In genomic region chr4:55458611-55459010, GRCh38 we compare ENCODE assay signal across 27 cellular contexts.
DNase-seq lines count a peak whose midpoint lies in the region; ATAC-seq, FAIRE-seq and TF ChIP-seq lines count a peak whose summit lies in the region.
"Had no signal": no experiment of that assay in that cellular context is flagged by ENCODE, and none has a peak within 500 bp of the region (broad histone marks: within the 10 kb centered on the region; RNA-seq: fewer than 3 reads in every experiment).

No MANE protein-coding gene starts in this region.

- H3K9ac ChIP-seq in GM23248 (peak overlapping the region; percentile 28; the same call in 1 of the 2 replicates), SK-N-SH (peak overlapping the region; percentile 43; the same call in 1 of the 2 replicates)

- TF ChIP-seq POLR2A in gastroesophageal sphincter (IDR thresholded peaks at IDR 0.05): no peak

- H3K27ac ChIP-seq in GM23248: peak overlapping the region; percentile 31
- peak overlapping the region in 1 of 2 experiments; percentile 55; a peak in 3 of 4 replicates for H3K27ac ChIP-seq in SK-N-SH (ENCODE audit: low read depth in 2 of 2, low read length in 1 of 2)
- no peak overlapping the region for H3K27ac ChIP-seq in gastroesophageal sphincter
- H3K27ac ChIP-seq: ovary, right atrium auricular region, tibial nerve had no signal

- H3K36me3 Mint-ChIP-seq in activated CD4-positive, alpha-beta memory T cell treated with anti-CD3 and anti-CD28 coated beads for 36 hours: peaks cover 5% of the 10 kb centered on the region

- H3K4me1 Mint-ChIP-seq in activated CD4-positive, alpha-beta memory T cell treated with anti-CD3 and anti-CD28 coated beads for 36 hours (ENCODE audit: low read depth): no peaks in the 10 kb centered on the region
- H3K4me1 Mint-ChIP-seq: brain, nephron progenitor cell had no signal

- DNase-seq in GM23248: peak; percentile 57
- no peak for DNase-seq in SK-N-SH
- peak; percentile 51 for DNase-seq in epithelial cell of esophagus (ENCODE audit: low read depth)
- no peak for DNase-seq in urothelium cell line (ENCODE audit: low spot score)
- DNase-seq in anterior cingulate cortex (lab: John Stamatoyannopoulos, UW): no peak
- DNase-seq in activated CD4-positive, alpha-beta memory T cell treated with anti-CD3 and anti-CD28 coated beads for 36 hours: no peak
- DNase-seq: activated gamma-delta T cell; activated T-cell treated with anti-CD3 and anti-CD28 coated beads, Interleukin-2, amount 50 U/mL, for 1 hour; foreskin melanocyte; H7; KBM-7; NCI-H1436; NCI-H446; NCI-H774; nephron progenitor cell; ovary; RPMI8226; stimulated activated CD4-positive, alpha-beta T cell treated with anti-CD3 and anti-CD28 coated beads, Interleukin-2, amount 100 ng/mL, for 48 hours had no signal

- H3K9me3 ChIP-seq in GM23248 (ENCODE audit: low read depth): no peaks in the 10 kb centered on the region
- H3K9me3 ChIP-seq in SK-N-SH: no peaks in the 10 kb centered on the region
- H3K9me3 ChIP-seq in gastroesophageal sphincter: no peaks in the 10 kb centered on the region
- H3K9me3 ChIP-seq: MG63, ovary, right atrium auricular region, tibial nerve had no signal

- intact Hi-C loops in activated CD4-positive, alpha-beta memory T cell treated with anti-CD3 and anti-CD28 coated beads for 36 hours (cut with micrococcal nuclease): no loop called here

- no peak overlapping the region for H2AFZ ChIP-seq in GM23248
- no peak overlapping the region for H2AFZ ChIP-seq in SK-N-SH (ENCODE audit: low read depth)

- no peak overlapping the region for H3K4me3 Mint-ChIP-seq in activated CD4-positive, alpha-beta memory T cell treated with anti-CD3 and anti-CD28 coated beads for 36 hours
- H3K4me3 Mint-ChIP-seq: brain; nephron progenitor cell; T-helper 2 cell treated with Interferon-gamma antibody and Interleukin-4, amounts not matched to agents 5 μg/mL and 100 μg/mL, for 36 hours had no signal

- ATAC-seq in gastroesophageal sphincter: no peak

- H3K9me2 ChIP-seq in GM23248 (ENCODE audit: insufficient read depth) (no peaks in the 10 kb centered on the region), SK-N-SH (no peaks in the 10 kb centered on the region)

- H3K27me3 Mint-ChIP-seq in activated CD4-positive, alpha-beta memory T cell treated with anti-CD3 and anti-CD28 coated beads for 36 hours: no peaks in the 10 kb centered on the region
- H3K27me3 Mint-ChIP-seq: brain had no signal

- H3K36me3 ChIP-seq in GM23248 (ENCODE audit: low read depth): no peaks in the 10 kb centered on the region
- peaks cover 7 to 24% of the 10 kb centered on the region in 2 experiments for H3K36me3 ChIP-seq in SK-N-SH (replicated peaks in 1 of 2; ENCODE audit: control insufficient read depth in 1 of 2, insufficient read depth in 2 of 2, low read length in 1 of 2)
- H3K36me3 ChIP-seq in gastroesophageal sphincter: peaks cover 0 to 48% of the 10 kb centered on the region in 2 donors
- H3K36me3 ChIP-seq: MG63, ovary had no signal

- CTCF ChIA-PET in SK-N-SH (lab: Yijun Ruan, JAX): no interaction called here
- CTCF ChIA-PET in activated CD4-positive, alpha-beta memory T cell treated with anti-CD3 and anti-CD28 coated beads for 36 hours (lab: Charles Lee): no interaction called here

- in situ Hi-C loops in GM23248 (cut with MboI): no loop called here

- peak overlapping the region; percentile 56 for H3K4me3 ChIP-seq in GM23248
- no peak overlapping the region for H3K4me3 ChIP-seq in SK-N-SH (ENCODE audit: low read depth in 2 of 2, low read length in 1 of 2)
- no peak overlapping the region for H3K4me3 ChIP-seq in epithelial cell of esophagus (ENCODE audit: low read length)
- no peak overlapping the region for H3K4me3 ChIP-seq in gastroesophageal sphincter
- H3K4me3 ChIP-seq: lung, MG63, ovary, right atrium auricular region, tibial nerve had no signal

- WGBS in GM23248 (ENCODE audit: low coverage in 1 of 2, low lambda C conversion rate in 2 of 2, missing lambda C conversion rate in 2 of 2), 2 experiments: 13 to 37% methylated on average over 2 of the region's 2 CpGs
- WGBS in SK-N-SH (ENCODE audit: low lambda C conversion rate): 36% methylated on average over 2 of the region's 2 CpGs
- WGBS in gastroesophageal sphincter (ENCODE audit: low coverage in 1 of 2), 2 donors: 50% methylated on average over 1 to 2 of the region's 2 CpGs

- H3K4me1 ChIP-seq in GM23248 (ENCODE audit: insufficient read depth) (peaks cover 17% of the 10 kb centered on the region), SK-N-SH (ENCODE audit: control insufficient read depth in 1 of 2, insufficient read depth in 2 of 2, low read depth in 1 of 2, low read length in 1 of 2) (peaks cover 0 to 5% of the 10 kb centered on the region in 2 experiments; a peak in 2 of 4 replicates), gastroesophageal sphincter (no peaks in the 10 kb centered on the region)
- H3K4me1 ChIP-seq: right atrium auricular region, tibial nerve had no signal

- TF ChIP-seq RAD21 in SK-N-SH (IDR thresholded peaks at IDR 0.05; ENCODE audit: low read length): no peak

- TF ChIP-seq EP300 in SK-N-SH (IDR thresholded peaks at IDR 0.05; ENCODE audit: borderline replicate concordance in 1 of 2, low read depth in 1 of 2, low read length in 1 of 2): no peak
- no peak for TF ChIP-seq EP300 in gastroesophageal sphincter (IDR thresholded peaks at IDR 0.05)

- H3K9me3 Mint-ChIP-seq in activated CD4-positive, alpha-beta memory T cell treated with anti-CD3 and anti-CD28 coated beads for 36 hours: no peaks in the 10 kb centered on the region
- H3K9me3 Mint-ChIP-seq: brain; nephron progenitor cell; T-helper 2 cell treated with Interferon-gamma antibody and Interleukin-4, amounts not matched to agents 5 μg/mL and 100 μg/mL, for 36 hours had no signal

- H3K79me2 ChIP-seq in GM23248 (ENCODE audit: insufficient read depth): no peaks in the 10 kb centered on the region
- no peaks in the 10 kb centered on the region for H3K79me2 ChIP-seq in SK-N-SH (ENCODE audit: insufficient read depth)

- no peaks in the 10 kb centered on the region for H4K20me1 ChIP-seq in GM23248 (ENCODE audit: insufficient read depth)
- H4K20me1 ChIP-seq in SK-N-SH (ENCODE audit: insufficient read depth): no peaks in the 10 kb centered on the region

- H3F3A ChIP-seq in GM23248 (ENCODE audit: insufficient read depth) (peaks cover 23% of the 10 kb centered on the region), SK-N-SH (replicated peaks; ENCODE audit: insufficient read depth) (peaks cover 11% of the 10 kb centered on the region)

- H3K27me3 ChIP-seq in GM23248 (replicated peaks; ENCODE audit: insufficient read depth) (no peaks in the 10 kb centered on the region), SK-N-SH (ENCODE audit: insufficient read depth) (no peaks in the 10 kb centered on the region), gastroesophageal sphincter (no peaks in the 10 kb centered on the region)
- H3K27me3 ChIP-seq: MG63, ovary, right atrium auricular region, tibial nerve had no signal

- H3K4me2 ChIP-seq in GM23248 (ENCODE audit: unreplicated experiment) (peak overlapping the region; percentile 78), SK-N-SH (peak overlapping the region; percentile 19; the same call in 1 of the 2 replicates)

- POLR2A ChIA-PET in SK-N-SH (lab: Yijun Ruan, JAX): no interaction called here
- POLR2A ChIA-PET in activated CD4-positive, alpha-beta memory T cell treated with anti-CD3 and anti-CD28 coated beads for 36 hours (lab: Charles Lee): no interaction called here

- H3K27ac Mint-ChIP-seq in activated CD4-positive, alpha-beta memory T cell treated with anti-CD3 and anti-CD28 coated beads for 36 hours: no peak overlapping the region
- H3K27ac Mint-ChIP-seq: brain; nephron progenitor cell; T-helper 2 cell treated with Interferon-gamma antibody and Interleukin-4, amounts not matched to agents 5 μg/mL and 100 μg/mL, for 36 hours had no signal

- peak; percentile 74 for FAIRE-seq in urothelium cell line (lab: Jason Lieb, UNC)
- FAIRE-seq: D721Med, HTR-8/SVneo had no signal

- TF ChIP-seq CTCF in SK-N-SH (IDR thresholded peaks at IDR 0.05) (no peak), epithelial cell of esophagus (IDR thresholded peaks at IDR 0.05; ENCODE audit: insufficient read depth, low read depth, low read length, missing control alignments) (no peak), gastroesophageal sphincter (IDR thresholded peaks at IDR 0.05) (no peak)

TF ChIP-seq in SK-N-SH, 30 proteins besides CTCF, POLR2A, EP300 and RAD21 (continues in another document):
- no peak for TF ChIP-seq FOXM1 (IDR thresholded peaks at IDR 0.05; ENCODE audit: low read depth)
- TF ChIP-seq TCF12 (IDR thresholded peaks at IDR 0.05): 0 out of 2 replicates have a peak, but pooled peaks have one; percentile 37
- TF ChIP-seq CHD2 (IDR thresholded peaks at IDR 0.05; ENCODE audit: low read length, partially characterized antibody): no peak
- no peak for TF ChIP-seq ZBTB33 (IDR thresholded peaks at IDR 0.05; ENCODE audit: borderline replicate concordance, low read depth)
- TF ChIP-seq TEAD4 (IDR thresholded peaks at IDR 0.05; ENCODE audit: borderline replicate concordance, insufficient read depth): no peak
- TF ChIP-seq USF1 (IDR thresholded peaks at IDR 0.05; ENCODE audit: borderline replicate concordance, low read depth): no peak

Comparison
In these comparisons a context has a peak if more than half of its experiments do, and no peak if none do; other contexts are left out.
1. DNase-seq: peak in GM23248 (single experiment) and epithelial cell of esophagus (single experiment); none in SK-N-SH (single experiment), urothelium cell line (single experiment), anterior cingulate cortex (0 of 58) and activated CD4-positive, alpha-beta memory T cell treated with anti-CD3 and anti-CD28 coated beads for 36 hours (single experiment).